20 cellular contexts compared by ENCODE assay signal in genomic region chr4:47798165-47798564, GRCh38. TPM values are rescaled to one million over a fixed set of nuclear protein-coding genes. Genes with fewer than 3 reads are reported as not detected.
DNase-seq lines count a peak whose midpoint lies in the region; ATAC-seq and TF ChIP-seq lines count a peak whose summit lies in the region.
"Had no signal": no experiment of that assay in that cellular context is flagged by ENCODE, and none has a peak within 500 bp of the region (broad histone marks: within the 10 kb centered on the region; RNA-seq: fewer than 3 reads in every experiment).

No MANE protein-coding gene starts in this region.

- intact Hi-C loops in IMR-90 (cut with micrococcal nuclease), result no loop called here

- H4K5ac ChIP-seq in IMR-90 (ENCODE audit: low read depth, low read length), result no peak overlapping the region

- H3K36me3 ChIP-seq in IMR-90 (ENCODE audit: control insufficient read depth, insufficient read depth, low read length), result no peaks in the 10 kb centered on the region

- BruUV-seq in IMR-90 (replicated peaks; lab: Mats Ljungman, UMichigan), result no TSS peak

- H3K23ac ChIP-seq in IMR-90 (ENCODE audit: low read depth, low read length), result no peak overlapping the region

- no peak overlapping the region for H3K4me2 ChIP-seq in IMR-90 (ENCODE audit: low read depth, low read length)

- H3K79me1 ChIP-seq in IMR-90 (ENCODE audit: low read depth in 1 of 2, low read length in 2 of 2), result no peaks in the 10 kb centered on the region

- H2BK20ac ChIP-seq in IMR-90 (ENCODE audit: low read depth, low read length), result no peak overlapping the region

- H2BK5ac ChIP-seq in IMR-90 (ENCODE audit: low read depth, low read length, poor library complexity, severe bottlenecking), result no peak overlapping the region

- H3K27me3 ChIP-seq in IMR-90 (ENCODE audit: control insufficient read depth, insufficient read depth, low read length), result no peaks in the 10 kb centered on the region; the same call in 1 of the 2 replicates

- dilution Hi-C loops in IMR-90 (cut with HindIII; ENCODE audit: low sequenced_read_pairs, unreplicated experiment), result no loop called here

- no peak overlapping the region for H2BK15ac ChIP-seq in IMR-90 (ENCODE audit: low read depth, low read length)

- no peak overlapping the region for H3K9ac ChIP-seq in IMR-90 (ENCODE audit: low read depth, low read length)
- H3K9ac ChIP-seq: GM23248 had no signal

- DNase-seq in IMR-90 (peak; percentile 6), NCI-H146 treated with DMSO at 0.1 percent for 48 hours (lab: John Stamatoyannopoulos, UW; ENCODE audit: unreplicated experiment) (peak; percentile 72), fibroblast of gingiva (ENCODE audit: low read depth) (peak; percentile 25), NCI-H748 (lab: John Stamatoyannopoulos, UW; ENCODE audit: unreplicated experiment) (no peak)
- peak; percentile 8 for DNase-seq in Jurkat, Clone E6-1 (ENCODE audit: low read depth, low spot score)
- DNase-seq in stimulated activated CD8-positive, alpha-beta memory T cell treated with anti-CD3 and anti-CD28 coated beads, Interleukin-4, amount 100 ng/mL, for 48 hours, result no peak
- DNase-seq: C1 segment of cervical spinal cord, Calu3, COR-L47, DMS53, DMS79 treated with DMSO at 0.1 percent for 48 hours, GF-D8, GM23248, H9 had no signal

- TF ChIP-seq CTCF in IMR-90 (conservative IDR thresholded peaks at IDR 0.05; ENCODE audit: low read depth, low read length), result no peak

- no peak for TF ChIP-seq RAD21 in IMR-90 (IDR thresholded peaks at IDR 0.05; ENCODE audit: low read length)

- no peak overlapping the region for H3K4ac ChIP-seq in IMR-90 (ENCODE audit: low read depth, low read length)

- no peak overlapping the region for H4K8ac ChIP-seq in IMR-90 (ENCODE audit: low read depth in 2 of 2, low read length in 2 of 2)

- H3K18ac ChIP-seq in IMR-90 (ENCODE audit: low read depth, low read length), result no peak overlapping the region

- H2AFZ ChIP-seq in IMR-90 (replicated peaks; ENCODE audit: low read length, poor library complexity), result no peak overlapping the region
- H2AFZ ChIP-seq: GM23248 had no signal

- H4K91ac ChIP-seq in IMR-90 (ENCODE audit: insufficient read depth, low read depth, low read length), result no peak overlapping the region

- no peak overlapping the region for H3K4me3 ChIP-seq in IMR-90 (ENCODE audit: insufficient read depth, low read depth, low read length)
- no peak overlapping the region for H3K4me3 ChIP-seq in Jurkat, Clone E6-1 (ENCODE audit: low read length)
- H3K4me3 ChIP-seq: GM23248 had no signal

- H3K14ac ChIP-seq in IMR-90 (replicated peaks; ENCODE audit: low read depth, low read length), result no peak overlapping the region

- H3K27ac ChIP-seq in IMR-90 (ENCODE audit: insufficient read depth, low read length), result no peak overlapping the region
- H3K27ac ChIP-seq: GM23248 had no signal

- no peak overlapping the region for H2BK120ac ChIP-seq in IMR-90 (ENCODE audit: low read depth, low read length)

- in situ Hi-C loops in IMR-90 (cut with MboI; ENCODE audit: low sequenced_read_pairs), result no loop called here

- POLR2A ChIA-PET in IMR-90 (lab: Charles Lee; ENCODE audit: unreplicated experiment), result no interaction called here

- ATAC-seq in IMR-90 (ENCODE audit: low read depth) (peak; percentile 57; the same call in 1 of the 2 replicates), HG03520 (IDR thresholded peaks at IDR 0.05; ENCODE audit: unreplicated experiment) (no peak)
- ATAC-seq: HCT116 had no signal

- H3K4me1 ChIP-seq in IMR-90 (ENCODE audit: control insufficient read depth, insufficient read depth, low read length), result no peaks in the 10 kb centered on the region

- no peak for TF ChIP-seq POLR2A in IMR-90 (IDR thresholded peaks at IDR 0.05; ENCODE audit: low read depth, low read length)

- no peak overlapping the region for H2AK5ac ChIP-seq in IMR-90 (ENCODE audit: low read depth, low read length)

- no peaks in the 10 kb centered on the region for H4K20me1 ChIP-seq in IMR-90 (ENCODE audit: insufficient read depth, low read length)

- H3K9me3 ChIP-seq in IMR-90 (ENCODE audit: control insufficient read depth, insufficient read depth, low read length), result no peaks in the 10 kb centered on the region

- H3K56ac ChIP-seq in IMR-90 (ENCODE audit: extremely low read depth, insufficient read depth, low read length), result no peak overlapping the region

- no peaks in the 10 kb centered on the region for H3K9me1 ChIP-seq in IMR-90 (ENCODE audit: insufficient read depth, low read length)

- no peak overlapping the region for H2AK9ac ChIP-seq in IMR-90 (replicated peaks; ENCODE audit: low read depth, low read length, poor library complexity)

- CTCF ChIA-PET in IMR-90 (lab: Yijun Ruan, JAX), result no interaction called here

- WGBS in IMR-90 (ENCODE audit: extremely low coverage in 2 of 2, insufficient read length in 1 of 2), 2 experiments, result no CpG with 5 or more reads among the region's 3 CpGs

TF ChIP-seq in IMR-90, 13 proteins besides CTCF, POLR2A, EP300 and RAD21:
- no peak for TF ChIP-seq MXI1 (IDR thresholded peaks at IDR 0.05; ENCODE audit: borderline replicate concordance, low read depth, low read length)
- no peak for TF ChIP-seq RCOR1 (IDR thresholded peaks at IDR 0.05; ENCODE audit: insufficient replicate concordance, low read length)
- TF ChIP-seq MAZ (IDR thresholded peaks at IDR 0.05; ENCODE audit: borderline replicate concordance, low read depth, low read length), result no peak
- TF ChIP-seq, protein P1, sequence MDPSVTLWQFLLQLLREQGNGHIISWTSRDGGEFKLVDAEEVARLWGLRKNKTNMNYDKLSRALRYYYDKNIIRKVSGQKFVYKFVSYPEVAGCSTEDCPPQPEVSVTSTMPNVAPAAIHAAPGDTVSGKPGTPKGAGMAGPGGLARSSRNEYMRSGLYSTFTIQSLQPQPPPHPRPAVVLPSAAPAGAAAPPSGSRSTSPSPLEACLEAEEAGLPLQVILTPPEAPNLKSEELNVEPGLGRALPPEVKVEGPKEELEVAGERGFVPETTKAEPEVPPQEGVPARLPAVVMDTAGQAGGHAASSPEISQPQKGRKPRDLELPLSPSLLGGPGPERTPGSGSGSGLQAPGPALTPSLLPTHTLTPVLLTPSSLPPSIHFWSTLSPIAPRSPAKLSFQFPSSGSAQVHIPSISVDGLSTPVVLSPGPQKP (IDR thresholded peaks at IDR 0.05; ENCODE audit: borderline replicate concordance, low read depth, low read length), result no peak
- no peak for TF ChIP-seq MAFK (IDR thresholded peaks at IDR 0.05; ENCODE audit: low read depth, low read length)
- no peak for TF ChIP-seq SMC3 (IDR thresholded peaks at IDR 0.05; ENCODE audit: low read depth, low read length)
- TF ChIP-seq, protein P2, sequence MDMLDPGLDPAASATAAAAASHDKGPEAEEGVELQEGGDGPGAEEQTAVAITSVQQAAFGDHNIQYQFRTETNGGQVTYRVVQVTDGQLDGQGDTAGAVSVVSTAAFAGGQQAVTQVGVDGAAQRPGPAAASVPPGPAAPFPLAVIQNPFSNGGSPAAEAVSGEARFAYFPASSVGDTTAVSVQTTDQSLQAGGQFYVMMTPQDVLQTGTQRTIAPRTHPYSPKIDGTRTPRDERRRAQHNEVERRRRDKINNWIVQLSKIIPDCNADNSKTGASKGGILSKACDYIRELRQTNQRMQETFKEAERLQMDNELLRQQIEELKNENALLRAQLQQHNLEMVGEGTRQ (IDR thresholded peaks at IDR 0.05; ENCODE audit: low read depth, low read length), result no peak
- no peak for TF ChIP-seq NFE2L2 (IDR thresholded peaks at IDR 0.05; ENCODE audit: low read depth, low read length)
- no peak for TF ChIP-seq FOS (IDR thresholded peaks at IDR 0.05; ENCODE audit: low read depth, low read length)
- no peak for TF ChIP-seq BHLHE40 (IDR thresholded peaks at IDR 0.05; ENCODE audit: low read depth, low read length)

RNA-seq across cellular contexts. Expression of gene CORIN, which starts 39.7 kb away (rescaled TPM):
- 15.6 and 20.3 TPM in 2 replicates for total RNA-seq in IMR-90 (2012; rRNA removed)
- 19.2 and 24.7 TPM in 2 replicates for polyA plus RNA-seq in IMR-90 (2012; rRNA removed)
- polyA plus RNA-seq in IMR-90 (2012; cell fraction: cytosol; rRNA removed), result 12.7 and 13.8 TPM in 2 replicates
- polyA plus RNA-seq in IMR-90 (2012; cell fraction: nucleus; rRNA removed; ENCODE audit: low replicate concordance), result 9.0 and 31.6 TPM in 2 replicates
- polyA plus RNA-seq in Jurkat, Clone E6-1 (2012; ENCODE audit: insufficient read depth, insufficient read length), result not detected
- total RNA-seq: A172, A673, Daoy, G401 had no signal

Comparison
In these comparisons a context has a peak if more than half of its experiments do, and no peak if none do; other contexts are left out.
1. DNase-seq: peak in IMR-90 (single experiment), Jurkat, Clone E6-1 (single experiment), NCI-H146 treated with DMSO at 0.1 percent for 48 hours (single experiment) and fibroblast of gingiva (single experiment); none in stimulated activated CD8-positive, alpha-beta memory T cell treated with anti-CD3 and anti-CD28 coated beads, Interleukin-4, amount 100 ng/mL, for 48 hours (single experiment) and NCI-H748 (single experiment).